In genomic region chr17:66751771-66752170, GRCh38 we compare ENCODE assay signal across 16 cellular contexts.
DNase-seq lines count a peak whose midpoint lies in the region; ATAC-seq lines count a peak whose summit lies in the region.
"Had no signal": no experiment of that assay in that cellular context is flagged by ENCODE, and none has a peak within 500 bp of the region (broad histone marks: within the 10 kb centered on the region; RNA-seq: fewer than 3 reads in every experiment).

No MANE protein-coding gene starts in this region.

- no peaks in the 10 kb centered on the region for H3K4me1 Mint-ChIP-seq in activated naive CD4-positive, alpha-beta T cell treated with anti-CD3 and anti-CD28 coated beads, Interleukin-2, amount 50 U/mL, for 24 hours
- no peaks in the 10 kb centered on the region for H3K4me1 Mint-ChIP-seq in activated naive CD4-positive, alpha-beta T cell treated with anti-CD3 and anti-CD28 coated beads for 36 hours (ENCODE audit: low read depth)
- H3K4me1 Mint-ChIP-seq in stimulated activated effector memory CD8-positive, alpha-beta T cell treated with anti-CD3 and anti-CD28 coated beads, Interleukin-12 subunit alpha, Interleukin-12 subunit beta, amount 100 ng/mL, for 72 hours: no peaks in the 10 kb centered on the region
- H3K4me1 Mint-ChIP-seq: CD8-positive, alpha-beta memory T cell had no signal

- DNase-seq in NCI-H2227 treated with DMSO at 0.1 percent for 48 hours (lab: John Stamatoyannopoulos, UW) (peak; percentile 23), NCI-H2227 (lab: John Stamatoyannopoulos, UW; ENCODE audit: unreplicated experiment) (no peak), fibroblast of peridontal ligament (ENCODE audit: extremely low read depth) (peak; percentile 22), DMS79 treated with DMSO at 0.1 percent for 48 hours (lab: John Stamatoyannopoulos, UW) (no peak)
- DNase-seq in activated naive CD4-positive, alpha-beta T cell treated with anti-CD3 and anti-CD28 coated beads for 36 hours: no peak
- DNase-seq in stimulated activated effector memory CD8-positive, alpha-beta T cell treated with anti-CD3 and anti-CD28 coated beads, Interleukin-12 subunit alpha, Interleukin-12 subunit beta, amount 100 ng/mL, for 72 hours (ENCODE audit: low spot score in 2 of 2): no peak
- DNase-seq: AML-193; CD4-positive, CD25-positive, alpha-beta regulatory T cell; CD8-positive, alpha-beta memory T cell; COR-L47; GDM1; GM23248; IMR-90 had no signal

- H3K27me3 Mint-ChIP-seq in activated naive CD4-positive, alpha-beta T cell treated with anti-CD3 and anti-CD28 coated beads, Interleukin-2, amount 50 U/mL, for 24 hours: no peaks in the 10 kb centered on the region
- H3K27me3 Mint-ChIP-seq in activated naive CD4-positive, alpha-beta T cell treated with anti-CD3 and anti-CD28 coated beads for 36 hours (ENCODE audit: low read depth): no peaks in the 10 kb centered on the region
- H3K27me3 Mint-ChIP-seq: CD4-positive, CD25-positive, alpha-beta regulatory T cell had no signal

- H3K4me3 Mint-ChIP-seq in activated naive CD4-positive, alpha-beta T cell treated with anti-CD3 and anti-CD28 coated beads, Interleukin-2, amount 50 U/mL, for 24 hours: no peak overlapping the region
- H3K4me3 Mint-ChIP-seq in activated naive CD4-positive, alpha-beta T cell treated with anti-CD3 and anti-CD28 coated beads for 36 hours: no peak overlapping the region
- H3K4me3 Mint-ChIP-seq in stimulated activated effector memory CD8-positive, alpha-beta T cell treated with anti-CD3 and anti-CD28 coated beads, Interleukin-12 subunit alpha, Interleukin-12 subunit beta, amount 100 ng/mL, for 72 hours: no peak overlapping the region
- H3K4me3 Mint-ChIP-seq: CD4-positive, CD25-positive, alpha-beta regulatory T cell; CD8-positive, alpha-beta memory T cell had no signal

- no peak for ATAC-seq in stimulated activated effector memory CD8-positive, alpha-beta T cell treated with anti-CD3 and anti-CD28 coated beads, Interleukin-12 subunit alpha, Interleukin-12 subunit beta, amount 100 ng/mL, for 72 hours
- no peak for ATAC-seq in HG03280 (IDR thresholded peaks at IDR 0.05; ENCODE audit: unreplicated experiment)
- ATAC-seq: A549 had no signal

- intact Hi-C loops in activated naive CD4-positive, alpha-beta T cell treated with anti-CD3 and anti-CD28 coated beads for 36 hours (cut with micrococcal nuclease): no loop called here

- CTCF ChIA-PET in activated naive CD4-positive, alpha-beta T cell treated with anti-CD3 and anti-CD28 coated beads for 36 hours (lab: Charles Lee): no interaction called here

- no peaks in the 10 kb centered on the region for H3K9me3 Mint-ChIP-seq in activated naive CD4-positive, alpha-beta T cell treated with anti-CD3 and anti-CD28 coated beads, Interleukin-2, amount 50 U/mL, for 24 hours
- H3K9me3 Mint-ChIP-seq in activated naive CD4-positive, alpha-beta T cell treated with anti-CD3 and anti-CD28 coated beads for 36 hours: no peaks in the 10 kb centered on the region
- no peaks in the 10 kb centered on the region for H3K9me3 Mint-ChIP-seq in stimulated activated effector memory CD8-positive, alpha-beta T cell treated with anti-CD3 and anti-CD28 coated beads, Interleukin-12 subunit alpha, Interleukin-12 subunit beta, amount 100 ng/mL, for 72 hours
- H3K9me3 Mint-ChIP-seq: CD4-positive, CD25-positive, alpha-beta regulatory T cell; CD8-positive, alpha-beta memory T cell had no signal

- H3K36me3 Mint-ChIP-seq in activated naive CD4-positive, alpha-beta T cell treated with anti-CD3 and anti-CD28 coated beads, Interleukin-2, amount 50 U/mL, for 24 hours: peaks cover 26% of the 10 kb centered on the region
- peaks cover 33% of the 10 kb centered on the region for H3K36me3 Mint-ChIP-seq in activated naive CD4-positive, alpha-beta T cell treated with anti-CD3 and anti-CD28 coated beads for 36 hours (ENCODE audit: low read depth)
- H3K36me3 Mint-ChIP-seq in stimulated activated effector memory CD8-positive, alpha-beta T cell treated with anti-CD3 and anti-CD28 coated beads, Interleukin-12 subunit alpha, Interleukin-12 subunit beta, amount 100 ng/mL, for 72 hours: peaks cover 24% of the 10 kb centered on the region

- peak overlapping the region; percentile 76 for H3K27ac Mint-ChIP-seq in activated naive CD4-positive, alpha-beta T cell treated with anti-CD3 and anti-CD28 coated beads, Interleukin-2, amount 50 U/mL, for 24 hours
- no peak overlapping the region for H3K27ac Mint-ChIP-seq in activated naive CD4-positive, alpha-beta T cell treated with anti-CD3 and anti-CD28 coated beads for 36 hours
- H3K27ac Mint-ChIP-seq in stimulated activated effector memory CD8-positive, alpha-beta T cell treated with anti-CD3 and anti-CD28 coated beads, Interleukin-12 subunit alpha, Interleukin-12 subunit beta, amount 100 ng/mL, for 72 hours: peak overlapping the region; percentile 76

Comparison
In these comparisons a context has a peak if more than half of its experiments do, and no peak if none do; other contexts are left out.
1. DNase-seq: peak in NCI-H2227 treated with DMSO at 0.1 percent for 48 hours (single experiment) and fibroblast of peridontal ligament (single experiment); none in NCI-H2227 (single experiment), activated naive CD4-positive, alpha-beta T cell treated with anti-CD3 and anti-CD28 coated beads for 36 hours (single experiment), stimulated activated effector memory CD8-positive, alpha-beta T cell treated with anti-CD3 and anti-CD28 coated beads, Interleukin-12 subunit alpha, Interleukin-12 subunit beta, amount 100 ng/mL, for 72 hours (0 of 2) and DMS79 treated with DMSO at 0.1 percent for 48 hours (single experiment).